Comparison of ENCODE assay signal across 8 cellular contexts in genomic region chr4:2007804-2008670, GRCh38. TPM values are rescaled to one million over a fixed set of nuclear protein-coding genes. Genes with fewer than 3 reads are reported as not detected.
DNase-seq lines count a peak whose midpoint lies in the region; ATAC-seq lines count a peak whose summit lies in the region.

No MANE protein-coding gene starts in this region.

- peak overlapping the region; percentile 90 for H3K27ac ChIP-seq in temporal lobe (ENCODE audit: low read depth, low read length)

- peaks cover 28% of the 10 kb centered on the region for H3K4me1 Mint-ChIP-seq in activated naive CD8-positive, alpha-beta T cell treated with anti-CD3 and anti-CD28 coated beads for 36 hours

- no peaks in the 10 kb centered on the region for H3K27me3 Mint-ChIP-seq in activated naive CD8-positive, alpha-beta T cell treated with anti-CD3 and anti-CD28 coated beads for 36 hours

- ATAC-seq in GM18907 (IDR thresholded peaks at IDR 0.05; ENCODE audit: unreplicated experiment) (no peak), GM21515 (IDR thresholded peaks at IDR 0.05; ENCODE audit: unreplicated experiment) (no peak), HG03025 (IDR thresholded peaks at IDR 0.05; ENCODE audit: low FRiP score, unreplicated experiment) (no peak)

- no peaks in the 10 kb centered on the region for H3K9me3 Mint-ChIP-seq in activated naive CD8-positive, alpha-beta T cell treated with anti-CD3 and anti-CD28 coated beads for 36 hours

- DNase-seq in NOMO-1 treated with DMSO at 0.1 percent for 48 hours (lab: John Stamatoyannopoulos, UW; ENCODE audit: unreplicated experiment) (peak; percentile 3), NOMO-1 treated with dmso at 0.1 percent for 144 hours (lab: John Stamatoyannopoulos, UW; ENCODE audit: unreplicated experiment) (no peak), iris pigment epithelial cell (ENCODE audit: low read depth) (peak; percentile 19)
- no peak for DNase-seq in activated naive CD8-positive, alpha-beta T cell treated with anti-CD3 and anti-CD28 coated beads for 36 hours

- peak overlapping the region; percentile 86 for H3K4me3 Mint-ChIP-seq in activated naive CD8-positive, alpha-beta T cell treated with anti-CD3 and anti-CD28 coated beads for 36 hours

- H3K36me3 Mint-ChIP-seq in activated naive CD8-positive, alpha-beta T cell treated with anti-CD3 and anti-CD28 coated beads for 36 hours: peaks cover 16% of the 10 kb centered on the region

- peak overlapping the region; percentile 89 for H3K27ac Mint-ChIP-seq in activated naive CD8-positive, alpha-beta T cell treated with anti-CD3 and anti-CD28 coated beads for 36 hours

RNA-seq across cellular contexts. Expression of gene NELFA, which starts 0.7 kb away (rescaled TPM):
- total RNA-seq in activated naive CD8-positive, alpha-beta T cell treated with anti-CD3 and anti-CD28 coated beads for 36 hours: 10 to 100 TPM; 44.8 to 46.2 TPM
- total RNA-seq in temporal lobe: 12.3 TPM

RNA-seq across cellular contexts. Expression of gene NAT8L, which starts 51.1 kb away (rescaled TPM):
- under 1 TPM; 0.56 to 0.60 TPM for total RNA-seq in activated naive CD8-positive, alpha-beta T cell treated with anti-CD3 and anti-CD28 coated beads for 36 hours
- 10.8 TPM for total RNA-seq in temporal lobe

Comparison
In these comparisons a context has a peak if more than half of its experiments do, and no peak if none do; other contexts are left out.
1. DNase-seq: peak in NOMO-1 treated with DMSO at 0.1 percent for 48 hours (single experiment) and iris pigment epithelial cell (single experiment); none in NOMO-1 treated with dmso at 0.1 percent for 144 hours (single experiment) and activated naive CD8-positive, alpha-beta T cell treated with anti-CD3 and anti-CD28 coated beads for 36 hours (single experiment).